ENCODE assay signal across 9 cellular contexts in genomic region chr6:132819405-132820145, GRCh38.
DNase-seq lines count a peak whose midpoint lies in the region; ATAC-seq and TF ChIP-seq lines count a peak whose summit lies in the region.
"Had no signal": no experiment of that assay in that cellular context is flagged by ENCODE, and none has a peak within 500 bp of the region (broad histone marks: within the 10 kb centered on the region; RNA-seq: fewer than 3 reads in every experiment).

No MANE protein-coding gene starts in this region.

- DNase-seq in fibroblast of mammary gland (ENCODE audit: low read depth) (peak; percentile 63), NCI-H1436 (lab: John Stamatoyannopoulos, UW) (no peak), globus pallidus (ENCODE audit: low spot score) (no peak), MM.1S (no peak)
- DNase-seq: glutamatergic neuron had no signal

- H3K27ac ChIP-seq in ACC112 (ENCODE audit: low read depth, low read length) (peak overlapping the region; percentile 66), MM.1S (ENCODE audit: low read length) (no peak overlapping the region)

- no peak overlapping the region for H2AFZ ChIP-seq in ACC112 (ENCODE audit: low read length, unreplicated experiment)
- no peak overlapping the region for H2AFZ ChIP-seq in MM.1S (ENCODE audit: low read length)

- H3K4me2 ChIP-seq in MM.1S (ENCODE audit: low read depth, low read length) = no peak overlapping the region

- no peak overlapping the region for H3K4me3 ChIP-seq in ACC112 (ENCODE audit: low read depth, low read length)
- H3K4me3 ChIP-seq in fibroblast of mammary gland (ENCODE audit: control insufficient read depth, low read depth, low read length) = no peak overlapping the region
- no peak overlapping the region for H3K4me3 ChIP-seq in MM.1S (ENCODE audit: low read length)

- H3F3A ChIP-seq in MM.1S (ENCODE audit: insufficient read depth, low read length) = peaks cover 70% of the 10 kb centered on the region

- TF ChIP-seq POLR2A in GM18526 (IDR thresholded peaks at IDR 0.05; ENCODE audit: extremely low read depth, insufficient read length) (peak; percentile 31), Raji (IDR thresholded peaks at IDR 0.05; ENCODE audit: insufficient read depth, low read depth, low read length) (peak; percentile 58; the same call in 1 of the 2 replicates)

- H3K9me2 ChIP-seq in MM.1S (replicated peaks; ENCODE audit: insufficient read depth, low read length) = no peaks in the 10 kb centered on the region

- no peak overlapping the region for H3K9ac ChIP-seq in MM.1S (ENCODE audit: low read length)

- no peaks in the 10 kb centered on the region for H3K27me3 ChIP-seq in ACC112 (ENCODE audit: insufficient read depth, low read length)
- H3K27me3 ChIP-seq in MM.1S (replicated peaks; ENCODE audit: insufficient read depth, low read length) = no peaks in the 10 kb centered on the region

- no peaks in the 10 kb centered on the region for H3K9me3 ChIP-seq in MM.1S (replicated peaks; ENCODE audit: insufficient read depth, low read length)

- H3K36me3 ChIP-seq in ACC112 (ENCODE audit: insufficient read depth, low read length) (peaks cover 44% of the 10 kb centered on the region), MM.1S (replicated peaks; ENCODE audit: insufficient read depth, low read length) (peaks cover 21% of the 10 kb centered on the region)

- H4K20me1 ChIP-seq in MM.1S (ENCODE audit: insufficient read depth, low read length) = peaks cover 44% of the 10 kb centered on the region

- peaks cover 37% of the 10 kb centered on the region for H3K79me2 ChIP-seq in ACC112 (ENCODE audit: control insufficient read depth, insufficient read depth, low read length, unreplicated experiment)
- H3K79me2 ChIP-seq in MM.1S (ENCODE audit: low read length) = peaks cover 28% of the 10 kb centered on the region

- H3K4me1 ChIP-seq in ACC112 (ENCODE audit: control insufficient read depth, insufficient read depth, low read length, unreplicated experiment) (peaks cover 42% of the 10 kb centered on the region), MM.1S (ENCODE audit: low read length) (peaks cover 9% of the 10 kb centered on the region)

- ATAC-seq in GM21423 (IDR thresholded peaks at IDR 0.05; ENCODE audit: unreplicated experiment) = no peak

- TF ChIP-seq CTCF in fibroblast of mammary gland (conservative IDR thresholded peaks at IDR 0.05; ENCODE audit: control insufficient read depth, insufficient read depth, low read depth, low read length) = no peak
- no peak for TF ChIP-seq CTCF in MM.1S (IDR thresholded peaks at IDR 0.05; ENCODE audit: low read length)
